In the genomic region with DNA sequence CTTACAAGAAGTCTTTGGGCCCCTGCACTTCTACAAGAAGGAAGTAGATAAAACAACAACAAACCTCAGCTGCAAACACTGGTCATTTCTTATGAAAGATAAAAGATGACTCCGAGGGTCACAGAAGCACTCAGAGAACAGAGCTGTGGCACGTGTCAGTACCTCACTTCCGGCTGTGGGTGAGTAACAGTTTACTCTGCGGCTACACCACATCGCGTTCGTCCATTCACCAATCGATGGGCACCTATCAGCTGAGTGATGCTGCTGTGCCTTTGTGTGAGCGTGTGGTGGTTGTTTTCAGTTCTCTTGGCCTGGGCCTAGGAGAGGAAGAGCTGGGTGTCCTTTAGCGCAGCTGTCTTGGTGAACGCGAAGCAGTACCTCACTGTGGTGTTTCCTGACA, we compare ENCODE assay signal across 23 cellular contexts.
"Had no signal": no experiment of that assay in that cellular context is flagged by ENCODE, and none has a peak within 500 bp of the region (broad histone marks: within the 10 kb centered on the region; RNA-seq: fewer than 3 reads in every experiment).

No MANE protein-coding gene starts in this region.

- H3K4me2 ChIP-seq: hepatocyte had no signal

- H3K27ac Mint-ChIP-seq: activated naive CD8-positive, alpha-beta T cell; activated T-helper 1 cell treated with anti-CD3 and anti-CD28 coated beads, Interleukin-12 subunit alpha, Interleukin-12 subunit beta, Interleukin-2, Interleukin-4 antibody, amounts not matched to agents 30 ng/mL and 10 ng/mL and 1 ng/mL, durations not matched to agents 14 hours and 24 hours and 36 hours had no signal

- H3K36me3 ChIP-seq: esophagus squamous epithelium, spleen, tibial artery, uterus had no signal

- FAIRE-seq: islet of Langerhans had no signal

- H3K4me3 ChIP-seq: esophagus squamous epithelium, hepatocyte, spleen, tibial artery, uterus had no signal

- H3K27ac ChIP-seq: esophagus squamous epithelium, hepatocyte, spleen, tibial artery, VCaP had no signal

- ATAC-seq: left cardiac atrium had no signal

- DNase-seq: activated CD4-positive, CD25-positive, alpha-beta regulatory T cell treated with anti-CD3 and anti-CD28 coated beads, Interleukin-2, amount 50 U/mL, for 72 hours; activated T-cell treated with anti-CD3 and anti-CD28 coated beads for 4 hours; amygdala; dermis blood vessel endothelial cell; effector memory CD4-positive, alpha-beta T cell; esophagus squamous epithelium; left cardiac atrium; mesendoderm; naive thymus-derived CD8-positive, alpha-beta T cell; nucleus accumbens; retina; spleen; stimulated activated naive CD4-positive, alpha-beta T cell; substantia nigra; T-helper 1 cell; T-helper 9 cell; tibial artery; uterus had no signal

- H2AFZ ChIP-seq: hepatocyte had no signal

- H3K27me3 Mint-ChIP-seq: activated naive CD8-positive, alpha-beta T cell; naive thymus-derived CD8-positive, alpha-beta T cell had no signal

- H3K27me3 ChIP-seq: esophagus squamous epithelium, hepatocyte, spleen, tibial artery, uterus had no signal

- H3K4me3 Mint-ChIP-seq: activated naive CD8-positive, alpha-beta T cell; activated T-helper 1 cell treated with anti-CD3 and anti-CD28 coated beads, Interleukin-12 subunit alpha, Interleukin-12 subunit beta, Interleukin-2, Interleukin-4 antibody, amounts not matched to agents 30 ng/mL and 10 ng/mL and 1 ng/mL, durations not matched to agents 14 hours and 24 hours and 36 hours; naive thymus-derived CD8-positive, alpha-beta T cell had no signal

- H3K79me2 ChIP-seq: hepatocyte had no signal

- H3K9me3 ChIP-seq: uterus had no signal
